In the genomic region with DNA sequence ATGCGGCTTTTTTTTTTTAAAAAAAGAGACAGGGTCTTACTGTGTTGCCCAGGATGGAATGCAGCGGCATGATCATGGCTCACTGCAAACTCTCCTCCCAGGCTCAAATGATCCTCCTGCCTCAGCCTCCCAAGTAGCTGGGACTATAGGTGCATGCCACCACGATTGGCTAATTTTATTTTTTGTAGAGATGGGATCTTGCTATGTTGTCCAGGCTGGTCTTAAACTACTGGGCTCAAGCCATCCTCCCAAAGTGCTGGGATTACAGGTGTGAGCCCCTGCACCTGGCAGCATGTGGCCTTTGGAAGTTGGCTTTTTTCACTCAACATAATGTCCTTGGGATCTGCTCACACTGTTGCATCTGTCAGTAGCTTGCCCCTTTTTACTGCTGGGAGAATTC, we compare ENCODE assay signal across 1 cellular context.
A peak's percentile ranks its signal among the peaks of the same experiment; 100 is the strongest.
TF ChIP-seq lines count a peak whose summit lies in the region.

No MANE protein-coding gene starts in this region.

TF ChIP-seq in H1, 55 proteins besides CTCF, POLR2A, EP300 and RAD21:
- TF ChIP-seq SUZ12 (IDR thresholded peaks at IDR 0.05; ENCODE audit: low read length) = no peak
- peak; percentile 68; the same call in 1 of the 2 replicates for TF ChIP-seq KDM1A (IDR thresholded peaks at IDR 0.05; ENCODE audit: borderline replicate concordance, low read length)
